ENCODE assay signal across 1 cellular context in the genomic region with DNA sequence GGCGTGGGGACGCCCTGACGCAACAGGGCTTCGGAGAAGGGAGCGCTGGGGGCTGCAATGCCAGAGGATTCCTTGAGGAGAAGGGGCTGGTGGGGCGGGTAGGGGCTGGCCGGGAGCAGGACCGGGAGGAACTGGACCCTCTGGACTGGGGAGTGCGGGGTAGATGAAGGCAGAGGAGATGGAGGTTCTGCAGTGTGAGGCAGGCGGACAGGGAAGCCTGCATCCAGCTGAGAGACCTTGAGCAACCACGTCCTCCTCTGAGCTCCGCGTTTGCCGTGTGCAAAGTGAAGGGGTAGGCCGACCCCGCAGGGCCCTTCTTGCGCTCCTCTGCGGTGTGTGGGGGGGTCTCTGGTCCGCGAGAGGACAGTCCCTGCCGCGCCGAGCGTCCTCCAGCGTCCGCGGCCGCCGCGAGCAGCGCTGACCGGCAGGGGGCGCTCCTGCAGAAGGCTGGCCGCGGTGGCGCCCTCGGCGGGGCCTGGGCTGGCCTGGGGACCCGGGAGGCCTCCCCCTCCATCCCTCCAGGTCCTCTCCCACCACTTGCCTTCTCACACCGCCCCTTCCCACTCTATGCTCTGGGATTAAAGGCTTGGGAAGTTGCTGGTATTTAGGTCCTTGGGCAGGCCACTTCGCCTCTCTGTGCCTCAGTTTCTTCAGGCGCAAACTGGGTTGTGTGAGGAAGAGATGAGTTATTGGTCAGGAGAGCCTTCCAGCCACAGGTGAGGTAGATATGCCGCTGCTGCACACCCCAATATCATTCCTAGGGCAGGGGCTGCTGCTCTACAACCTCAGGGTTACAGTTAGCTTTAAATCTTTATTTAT.
TF ChIP-seq lines count a peak whose summit lies in the region.

No MANE protein-coding gene starts in this region.

TF ChIP-seq in HepG2, 621 proteins besides CTCF, POLR2A, EP300 and RAD21 (continued from another document and continues in another):
- TF ChIP-seq SNAPC4 (CRISPR knock-in tag; IDR thresholded peaks at IDR 0.05) (no peak), POLR2AphosphoS5 (IDR thresholded peaks at IDR 0.05; ENCODE audit: low read depth, low read length) (no peak), GTF2F1 (IDR thresholded peaks at IDR 0.05; ENCODE audit: low read length) (no peak), ATF2 (CRISPR knock-in tag; IDR thresholded peaks at IDR 0.05) (no peak), ZNF446 (CRISPR knock-in tag; IDR thresholded peaks at IDR 0.05) (peak; percentile 30; the same call in 1 of the 2 replicates), ZNF616 (CRISPR knock-in tag; IDR thresholded peaks at IDR 0.05; ENCODE audit: low read depth) (no peak), RARG (CRISPR knock-in tag; IDR thresholded peaks at IDR 0.05; ENCODE audit: low read depth) (no peak), ZNF597 (CRISPR knock-in tag; IDR thresholded peaks at IDR 0.05) (no peak), MXD4 (CRISPR knock-in tag; IDR thresholded peaks at IDR 0.05) (peak; percentile 69; the same call in 1 of the 2 replicates), HCFC1 (IDR thresholded peaks at IDR 0.05; ENCODE audit: low read depth, low read length) (no peak), POLR2AphosphoS2 (IDR thresholded peaks at IDR 0.05; ENCODE audit: low read depth, low read length) (no peak), KDM3A (CRISPR knock-in tag; IDR thresholded peaks at IDR 0.05; ENCODE audit: low read depth) (no peak), ZNF326 (CRISPR knock-in tag; IDR thresholded peaks at IDR 0.05; ENCODE audit: borderline replicate concordance) (no peak), GPN1 (CRISPR knock-in tag; IDR thresholded peaks at IDR 0.05; ENCODE audit: borderline replicate concordance) (no peak), POLR2G (IDR thresholded peaks at IDR 0.05; ENCODE audit: low read depth, low read length) (no peak), ZNF430 (CRISPR knock-in tag; IDR thresholded peaks at IDR 0.05) (no peak), NBN (conservative IDR thresholded peaks at IDR 0.05) (no peak), ZNF749 (CRISPR knock-in tag; IDR thresholded peaks at IDR 0.05; ENCODE audit: borderline replicate concordance) (no peak), ZSCAN12 (CRISPR knock-in tag; IDR thresholded peaks at IDR 0.05) (no peak), PAWR (CRISPR knock-in tag; IDR thresholded peaks at IDR 0.05; ENCODE audit: borderline replicate concordance) (no peak), MYC (CRISPR knock-in tag; IDR thresholded peaks at IDR 0.05; ENCODE audit: borderline replicate concordance) (0 out of 2 replicates have a peak, but pooled peaks have one; percentile 15), ZBTB38 (CRISPR knock-in tag; IDR thresholded peaks at IDR 0.05) (peak; percentile 76), SIN3A (IDR thresholded peaks at IDR 0.05; ENCODE audit: borderline replicate concordance, low read depth, low read length) (no peak), ZZZ3 (CRISPR knock-in tag; IDR thresholded peaks at IDR 0.05; ENCODE audit: borderline replicate concordance) (no peak), CEBPB (IDR thresholded peaks at IDR 0.05; ENCODE audit: borderline replicate concordance, low read depth, low read length) (no peak), NR2F1 (CRISPR knock-in tag; IDR thresholded peaks at IDR 0.05) (no peak), ZNF296 (CRISPR knock-in tag; conservative IDR thresholded peaks at IDR 0.05) (no peak), ZBTB21 (CRISPR knock-in tag; IDR thresholded peaks at IDR 0.05) (no peak), CHD2 (IDR thresholded peaks at IDR 0.05; ENCODE audit: low read depth, low read length) (no peak), MXD1 (CRISPR knock-in tag; IDR thresholded peaks at IDR 0.05) (peak; percentile 58; the same call in 1 of the 2 replicates), ZNF503 (CRISPR knock-in tag; IDR thresholded peaks at IDR 0.05) (no peak), ZNF670 (CRISPR knock-in tag; IDR thresholded peaks at IDR 0.05; ENCODE audit: borderline replicate concordance) (no peak), ZNF552 (CRISPR knock-in tag; IDR thresholded peaks at IDR 0.05; ENCODE audit: borderline replicate concordance) (no peak), TEAD2 (CRISPR knock-in tag; IDR thresholded peaks at IDR 0.05) (no peak), ZNF501 (CRISPR knock-in tag; IDR thresholded peaks at IDR 0.05) (peak; percentile 56; the same call in 1 of the 2 replicates), ZFP82 (CRISPR knock-in tag; IDR thresholded peaks at IDR 0.05; ENCODE audit: borderline replicate concordance) (no peak)
- TF ChIP-seq, protein P1, sequence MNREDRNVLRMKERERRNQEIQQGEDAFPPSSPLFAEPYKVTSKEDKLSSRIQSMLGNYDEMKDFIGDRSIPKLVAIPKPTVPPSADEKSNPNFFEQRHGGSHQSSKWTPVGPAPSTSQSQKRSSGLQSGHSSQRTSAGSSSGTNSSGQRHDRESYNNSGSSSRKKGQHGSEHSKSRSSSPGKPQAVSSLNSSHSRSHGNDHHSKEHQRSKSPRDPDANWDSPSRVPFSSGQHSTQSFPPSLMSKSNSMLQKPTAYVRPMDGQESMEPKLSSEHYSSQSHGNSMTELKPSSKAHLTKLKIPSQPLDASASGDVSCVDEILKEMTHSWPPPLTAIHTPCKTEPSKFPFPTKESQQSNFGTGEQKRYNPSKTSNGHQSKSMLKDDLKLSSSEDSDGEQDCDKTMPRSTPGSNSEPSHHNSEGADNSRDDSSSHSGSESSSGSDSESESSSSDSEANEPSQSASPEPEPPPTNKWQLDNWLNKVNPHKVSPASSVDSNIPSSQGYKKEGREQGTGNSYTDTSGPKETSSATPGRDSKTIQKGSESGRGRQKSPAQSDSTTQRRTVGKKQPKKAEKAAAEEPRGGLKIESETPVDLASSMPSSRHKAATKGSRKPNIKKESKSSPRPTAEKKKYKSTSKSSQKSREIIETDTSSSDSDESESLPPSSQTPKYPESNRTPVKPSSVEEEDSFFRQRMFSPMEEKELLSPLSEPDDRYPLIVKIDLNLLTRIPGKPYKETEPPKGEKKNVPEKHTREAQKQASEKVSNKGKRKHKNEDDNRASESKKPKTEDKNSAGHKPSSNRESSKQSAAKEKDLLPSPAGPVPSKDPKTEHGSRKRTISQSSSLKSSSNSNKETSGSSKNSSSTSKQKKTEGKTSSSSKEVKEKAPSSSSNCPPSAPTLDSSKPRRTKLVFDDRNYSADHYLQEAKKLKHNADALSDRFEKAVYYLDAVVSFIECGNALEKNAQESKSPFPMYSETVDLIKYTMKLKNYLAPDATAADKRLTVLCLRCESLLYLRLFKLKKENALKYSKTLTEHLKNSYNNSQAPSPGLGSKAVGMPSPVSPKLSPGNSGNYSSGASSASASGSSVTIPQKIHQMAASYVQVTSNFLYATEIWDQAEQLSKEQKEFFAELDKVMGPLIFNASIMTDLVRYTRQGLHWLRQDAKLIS (CRISPR knock-in tag; IDR thresholded peaks at IDR 0.05), result no peak
- TF ChIP-seq, protein P2, sequence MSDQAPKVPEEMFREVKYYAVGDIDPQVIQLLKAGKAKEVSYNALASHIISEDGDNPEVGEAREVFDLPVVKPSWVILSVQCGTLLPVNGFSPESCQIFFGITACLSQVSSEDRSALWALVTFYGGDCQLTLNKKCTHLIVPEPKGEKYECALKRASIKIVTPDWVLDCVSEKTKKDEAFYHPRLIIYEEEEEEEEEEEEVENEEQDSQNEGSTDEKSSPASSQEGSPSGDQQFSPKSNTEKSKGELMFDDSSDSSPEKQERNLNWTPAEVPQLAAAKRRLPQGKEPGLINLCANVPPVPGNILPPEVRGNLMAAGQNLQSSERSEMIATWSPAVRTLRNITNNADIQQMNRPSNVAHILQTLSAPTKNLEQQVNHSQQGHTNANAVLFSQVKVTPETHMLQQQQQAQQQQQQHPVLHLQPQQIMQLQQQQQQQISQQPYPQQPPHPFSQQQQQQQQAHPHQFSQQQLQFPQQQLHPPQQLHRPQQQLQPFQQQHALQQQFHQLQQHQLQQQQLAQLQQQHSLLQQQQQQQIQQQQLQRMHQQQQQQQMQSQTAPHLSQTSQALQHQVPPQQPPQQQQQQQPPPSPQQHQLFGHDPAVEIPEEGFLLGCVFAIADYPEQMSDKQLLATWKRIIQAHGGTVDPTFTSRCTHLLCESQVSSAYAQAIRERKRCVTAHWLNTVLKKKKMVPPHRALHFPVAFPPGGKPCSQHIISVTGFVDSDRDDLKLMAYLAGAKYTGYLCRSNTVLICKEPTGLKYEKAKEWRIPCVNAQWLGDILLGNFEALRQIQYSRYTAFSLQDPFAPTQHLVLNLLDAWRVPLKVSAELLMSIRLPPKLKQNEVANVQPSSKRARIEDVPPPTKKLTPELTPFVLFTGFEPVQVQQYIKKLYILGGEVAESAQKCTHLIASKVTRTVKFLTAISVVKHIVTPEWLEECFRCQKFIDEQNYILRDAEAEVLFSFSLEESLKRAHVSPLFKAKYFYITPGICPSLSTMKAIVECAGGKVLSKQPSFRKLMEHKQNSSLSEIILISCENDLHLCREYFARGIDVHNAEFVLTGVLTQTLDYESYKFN (CRISPR knock-in tag; conservative IDR thresholded peaks at IDR 0.05), result no peak
- TF ChIP-seq, protein P3, sequence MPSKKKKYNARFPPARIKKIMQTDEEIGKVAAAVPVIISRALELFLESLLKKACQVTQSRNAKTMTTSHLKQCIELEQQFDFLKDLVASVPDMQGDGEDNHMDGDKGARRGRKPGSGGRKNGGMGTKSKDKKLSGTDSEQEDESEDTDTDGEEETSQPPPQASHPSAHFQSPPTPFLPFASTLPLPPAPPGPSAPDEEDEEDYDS (CRISPR knock-in tag; IDR thresholded peaks at IDR 0.05), result no peak
